19 cellular contexts compared by ENCODE assay signal in genomic region chr3:112315791-112316190, GRCh38. TPM values are rescaled to one million over a fixed set of nuclear protein-coding genes. Genes with fewer than 3 reads are reported as not detected.
DNase-seq lines count a peak whose midpoint lies in the region; ATAC-seq, FAIRE-seq and TF ChIP-seq lines count a peak whose summit lies in the region.
"Had no signal": no experiment of that assay in that cellular context is flagged by ENCODE, and none has a peak within 500 bp of the region (broad histone marks: within the 10 kb centered on the region; RNA-seq: fewer than 3 reads in every experiment).

No MANE protein-coding gene starts in this region.

- H3K9me3 ChIP-seq in MM.1S (replicated peaks; ENCODE audit: insufficient read depth, low read length) (no peaks in the 10 kb centered on the region), mammary epithelial cell (replicated peaks; ENCODE audit: insufficient read depth, low read length) (no peaks in the 10 kb centered on the region), thyroid gland (no peaks in the 10 kb centered on the region)

- BruUV-seq in mammary epithelial cell (replicated peaks; lab: Mats Ljungman, UMichigan) = no TSS peak

- H3K4me3 ChIP-seq in MM.1S (ENCODE audit: low read length) (no peak overlapping the region), mammary epithelial cell (replicated peaks in 1 of 3; ENCODE audit: insufficient read depth in 1 of 3, low read depth in 2 of 3, low read length in 3 of 3) (no peak overlapping the region), thyroid gland (replicated peaks in 1 of 3) (no peak overlapping the region)
- H3K4me3 ChIP-seq: BLaER1 treated with 17β-estradiol and CSF1 and Interleukin-3, amounts not matched to agents 10 nM and 100 nM; GM23338 had no signal

- H3K27ac ChIP-seq in MM.1S (ENCODE audit: low read length) (peak overlapping the region; percentile 30; the same call in 1 of the 2 replicates), mammary epithelial cell (ENCODE audit: insufficient read depth, low read depth, low read length) (no peak overlapping the region), thyroid gland (no peak overlapping the region)
- H3K27ac ChIP-seq: BLaER1 treated with 17β-estradiol and CSF1 and Interleukin-3, amounts not matched to agents 10 nM and 100 nM had no signal

- whole genome bisulfite sequencing in mammary epithelial cell (ENCODE audit: low coverage, missing lambda C conversion rate) = 0% methylated on average over 1 of the region's 1 CpG
- 91 to 96% methylated on average over 1 of the region's 1 CpG for WGBS in thyroid gland, 2 donors

- dilution Hi-C loops in mammary epithelial cell (cut with HindIII; ENCODE audit: low sequenced_read_pairs) = no loop called here

- H3K4me2 ChIP-seq in MM.1S (ENCODE audit: low read depth, low read length) (peak overlapping the region; percentile 19; the same call in 1 of the 2 replicates), mammary epithelial cell (ENCODE audit: insufficient read depth, low read depth, low read length) (no peak overlapping the region)

- no peak for DNase-seq in GM19239 (ENCODE audit: insufficient read length, low spot score)
- DNase-seq in MM.1S = peak; percentile 68
- DNase-seq in mammary epithelial cell = peak; percentile 47
- peak; percentile 6 for DNase-seq in glomerular visceral epithelial cell (ENCODE audit: extremely low spot score)
- no peak for DNase-seq in KBM-7
- DNase-seq in left cardiac atrium = no peak
- DNase-seq in thyroid gland = no peak
- DNase-seq: 8988T; Calu3; CD8-positive, alpha-beta T cell; DMS79 treated with DMSO at 0.1 percent for 48 hours; GF-D8; HCEC 1CT had no signal

- H3K27me3 ChIP-seq in MM.1S (replicated peaks; ENCODE audit: insufficient read depth, low read length) = no peaks in the 10 kb centered on the region
- no peaks in the 10 kb centered on the region for H3K27me3 ChIP-seq in mammary epithelial cell (ENCODE audit: insufficient read depth, low read length)
- no peaks in the 10 kb centered on the region for H3K27me3 ChIP-seq in thyroid gland
- H3K27me3 ChIP-seq: BLaER1 treated with 17β-estradiol and CSF1 and Interleukin-3, amounts not matched to agents 10 nM and 100 nM had no signal

- TF ChIP-seq POLR2A in thyroid gland (IDR thresholded peaks at IDR 0.05) = no peak

- no peak for TF ChIP-seq CTCF in MM.1S (IDR thresholded peaks at IDR 0.05; ENCODE audit: low read length)
- no peak for TF ChIP-seq CTCF in mammary epithelial cell (conservative IDR thresholded peaks at IDR 0.05 in 1 of 2, IDR thresholded peaks at IDR 0.05 in 1 of 2; ENCODE audit: extremely low read depth in 1 of 2, insufficient read depth in 1 of 2, low read depth in 1 of 2, low read length in 2 of 2)
- no peak for TF ChIP-seq CTCF in thyroid gland (IDR thresholded peaks at IDR 0.05)

- no peaks in the 10 kb centered on the region for H3K36me3 ChIP-seq in MM.1S (replicated peaks; ENCODE audit: insufficient read depth, low read length)
- H3K36me3 ChIP-seq in mammary epithelial cell (ENCODE audit: insufficient read depth, low read length) = no peaks in the 10 kb centered on the region
- no peaks in the 10 kb centered on the region for H3K36me3 ChIP-seq in thyroid gland
- H3K36me3 ChIP-seq: BLaER1 treated with 17β-estradiol and CSF1 and Interleukin-3, amounts not matched to agents 10 nM and 100 nM had no signal

- H3K4me1 ChIP-seq in MM.1S (ENCODE audit: low read length) (peaks cover 26% of the 10 kb centered on the region), mammary epithelial cell (ENCODE audit: insufficient read depth, low read length) (peaks cover 14% of the 10 kb centered on the region), thyroid gland (peaks cover 6 to 13% of the 10 kb centered on the region in 2 donors)

- FAIRE-seq in GM19239 (lab: Jason Lieb, UNC) = peak; percentile 26
- FAIRE-seq: H54 had no signal

- no peaks in the 10 kb centered on the region for H3K9me2 ChIP-seq in MM.1S (replicated peaks; ENCODE audit: insufficient read depth, low read length)

- H3K9ac ChIP-seq in MM.1S (ENCODE audit: low read length) (no peak overlapping the region), mammary epithelial cell (ENCODE audit: insufficient read depth, low read length) (no peak overlapping the region)
- H3K9ac ChIP-seq: BLaER1 treated with 17β-estradiol and CSF1 and Interleukin-3, amounts not matched to agents 10 nM and 100 nM had no signal

- CTCF ChIA-PET in mammary epithelial cell (lab: Charles Lee; ENCODE audit: low non-redundant PET) = no interaction called here

- intact Hi-C loops in mammary epithelial cell (cut with micrococcal nuclease) = no loop called here
- intact Hi-C loops in left cardiac atrium (cut with DNase I) = no loop called here
- intact Hi-C loops in thyroid gland (cut with DNase I) = no loop called here

- ATAC-seq in left cardiac atrium (no peak), esophagus mucosa (no peak)
- ATAC-seq: CD8-positive, alpha-beta T cell; GM23338 had no signal

- H4K20me1 ChIP-seq in MM.1S (ENCODE audit: insufficient read depth, low read length) (no peaks in the 10 kb centered on the region), mammary epithelial cell (ENCODE audit: insufficient read depth, low read length) (no peaks in the 10 kb centered on the region)
- H4K20me1 ChIP-seq: BLaER1 treated with 17β-estradiol and CSF1 and Interleukin-3, amounts not matched to agents 10 nM and 100 nM had no signal

- no peaks in the 10 kb centered on the region for H3F3A ChIP-seq in MM.1S (ENCODE audit: insufficient read depth, low read length)

- H3K79me2 ChIP-seq in MM.1S (ENCODE audit: low read length) (no peaks in the 10 kb centered on the region), mammary epithelial cell (ENCODE audit: insufficient read depth, low read length) (no peaks in the 10 kb centered on the region)

- in situ Hi-C loops in mammary epithelial cell (cut with MboI; ENCODE audit: low sequenced_read_pairs in 2 of 2) (no loop called here), KBM-7 (cut with MboI; ENCODE audit: low pct_unique_long_range_greater_than_20kb, low sequenced_read_pairs) (no loop called here)

- H2AFZ ChIP-seq in MM.1S (ENCODE audit: low read length) (0 out of 2 replicates have a peak overlapping the region, but pooled peaks have one; percentile 1), mammary epithelial cell (ENCODE audit: low read depth, low read length) (no peak overlapping the region)
- H2AFZ ChIP-seq: GM23338 had no signal

RNA-seq across cellular contexts. Expression of gene CD200, which starts 17.2 kb away (rescaled TPM):
- total RNA-seq in mammary epithelial cell (10 to 100 TPM; 13.0 to 23.7 TPM), left cardiac atrium (1 to 10 TPM; 5.8 to 6.7 TPM), esophagus mucosa (1.1 TPM), thyroid gland (10 to 100 TPM; 13.2 to 18.7 (median 15.8) TPM)
- 4.2 TPM for polyA plus RNA-seq in mammary epithelial cell
- not detected for polyA minus RNA-seq in mammary epithelial cell
- total RNA-seq: A673, Calu3 had no signal

RNA-seq across cellular contexts. Expression of gene SLC9C1, which starts 21.8 kb away (rescaled TPM):
- total RNA-seq in mammary epithelial cell (1 to 10 TPM in 1 of 2 donors, under 1 TPM in 1; 0.47 to 1.7 TPM), left cardiac atrium (1 to 10 TPM in 1 of 2 donors, under 1 TPM in 1; 0.26 to 1.4 TPM), esophagus mucosa (not detected), thyroid gland (under 1 TPM in 1 of 4 donors, not detected in 3; 0.11 TPM)
- not detected for polyA plus RNA-seq in mammary epithelial cell
- not detected for polyA minus RNA-seq in mammary epithelial cell
- total RNA-seq: A673; Calu3; CD8-positive, alpha-beta T cell; HT-29 had no signal

Comparison
In these comparisons a context has a peak if more than half of its experiments do, and no peak if none do; other contexts are left out.
1. DNase-seq: peak in MM.1S (single experiment), mammary epithelial cell (single experiment) and glomerular visceral epithelial cell (single experiment); none in GM19239 (single experiment), KBM-7 (single experiment), left cardiac atrium (single experiment) and thyroid gland (0 of 2).